ENCODE assay signal across 1 cellular context in the genomic region with DNA sequence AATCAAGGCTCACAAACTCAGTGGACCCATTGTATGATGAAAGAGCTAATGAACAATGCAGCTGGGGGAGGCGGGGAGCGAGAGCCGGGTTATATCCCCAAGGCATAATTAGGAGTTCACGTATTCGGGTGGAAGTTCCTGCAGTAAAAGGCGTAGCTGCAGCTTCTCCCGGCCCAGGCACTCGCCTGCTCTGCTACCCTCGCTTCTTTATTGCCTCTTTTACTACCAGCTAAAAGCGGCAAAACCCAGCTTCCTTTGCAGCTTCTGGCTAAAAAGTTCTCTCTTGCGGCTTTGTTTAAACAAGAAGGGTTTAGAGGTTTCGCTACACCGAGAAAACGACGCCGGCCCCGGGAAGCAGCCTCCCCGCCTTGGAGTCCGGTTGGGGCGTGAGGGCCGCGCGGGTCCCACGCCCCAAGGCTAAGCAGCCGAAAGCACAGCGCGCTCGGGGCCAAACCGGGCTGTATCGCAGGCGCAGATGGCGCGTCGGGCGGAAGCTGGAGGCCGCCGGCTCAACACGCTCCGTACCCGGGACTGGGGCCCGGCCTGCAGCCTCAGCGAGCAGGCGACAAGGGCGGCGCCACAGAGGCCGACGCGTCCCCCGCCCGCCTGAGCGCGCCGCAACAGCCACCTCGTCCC.
TF ChIP-seq lines count a peak whose summit lies in the region.

No MANE protein-coding gene starts in this region.

TF ChIP-seq in HepG2, 621 proteins besides CTCF, POLR2A, EP300 and RAD21 (continued from another document and continues in another):
- 0 out of 2 replicates have a peak, but pooled peaks have one; percentile 8 for TF ChIP-seq GABPA (IDR thresholded peaks at IDR 0.05; ENCODE audit: low read depth, low read length)
- peak; percentile 48; the same call in 1 of the 2 replicates for TF ChIP-seq GABPA (CRISPR knock-in tag; IDR thresholded peaks at IDR 0.05; ENCODE audit: low read depth)
- TF ChIP-seq ELK4 (CRISPR knock-in tag; IDR thresholded peaks at IDR 0.05; ENCODE audit: borderline replicate concordance): peak; percentile 77; the same call in 1 of the 2 replicates
- TF ChIP-seq, protein P1, sequence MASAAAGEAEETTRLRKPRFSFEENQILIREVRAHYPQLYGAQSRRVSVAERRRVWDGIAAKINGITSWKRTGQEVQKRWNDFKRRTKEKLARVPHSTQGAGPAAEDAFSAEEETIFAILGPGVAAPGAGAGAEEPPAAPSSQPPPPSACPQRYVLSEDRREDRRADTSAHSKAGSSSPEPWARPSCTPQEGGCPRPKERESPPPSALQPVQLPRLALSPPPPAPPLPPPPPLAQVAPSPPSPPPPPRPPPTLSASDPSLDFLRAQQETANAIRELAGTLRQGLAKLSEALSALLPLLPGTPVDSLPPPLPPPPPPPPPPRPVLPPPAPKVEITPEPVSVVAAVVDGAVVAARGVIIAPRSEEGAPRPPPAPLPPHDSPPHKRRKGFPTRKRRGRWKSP (CRISPR knock-in tag; IDR thresholded peaks at IDR 0.05): no peak
- TF ChIP-seq HDAC2 (CRISPR knock-in tag; IDR thresholded peaks at IDR 0.05): no peak; the same call in 1 of the 2 replicates
- no peak for TF ChIP-seq CAMTA2 (CRISPR knock-in tag; IDR thresholded peaks at IDR 0.05; ENCODE audit: borderline replicate concordance)
- no peak for TF ChIP-seq LCORL (IDR thresholded peaks at IDR 0.05)
- TF ChIP-seq LCORL (CRISPR knock-in tag; IDR thresholded peaks at IDR 0.05): peak; percentile 53
- peak; percentile 95; the same call in 1 of the 2 replicates for TF ChIP-seq SMAD1 (CRISPR knock-in tag; IDR thresholded peaks at IDR 0.05; ENCODE audit: borderline replicate concordance, low read depth)
- TF ChIP-seq ZNF326 (CRISPR knock-in tag; IDR thresholded peaks at IDR 0.05; ENCODE audit: borderline replicate concordance): no peak
- peak; percentile 66; the same call in 1 of the 2 replicates for TF ChIP-seq ZNF891 (CRISPR knock-in tag; IDR thresholded peaks at IDR 0.05)
- peak; percentile 64; the same call in 1 of the 2 replicates for TF ChIP-seq ZNF121 (CRISPR knock-in tag; IDR thresholded peaks at IDR 0.05)
- no peak for TF ChIP-seq ZNF549 (CRISPR knock-in tag; IDR thresholded peaks at IDR 0.05)
- 0 out of 2 replicates have a peak, but pooled peaks have one; percentile 8 for TF ChIP-seq ZNF24 (IDR thresholded peaks at IDR 0.05)
- no peak; the same call in 1 of the 2 replicates for TF ChIP-seq ZSCAN22 (CRISPR knock-in tag; IDR thresholded peaks at IDR 0.05)
- TF ChIP-seq SOX6 (IDR thresholded peaks at IDR 0.05): no peak
- TF ChIP-seq SOX6 (CRISPR knock-in tag; IDR thresholded peaks at IDR 0.05): no peak; the same call in none of the 2 replicates
- TF ChIP-seq, protein P2, sequence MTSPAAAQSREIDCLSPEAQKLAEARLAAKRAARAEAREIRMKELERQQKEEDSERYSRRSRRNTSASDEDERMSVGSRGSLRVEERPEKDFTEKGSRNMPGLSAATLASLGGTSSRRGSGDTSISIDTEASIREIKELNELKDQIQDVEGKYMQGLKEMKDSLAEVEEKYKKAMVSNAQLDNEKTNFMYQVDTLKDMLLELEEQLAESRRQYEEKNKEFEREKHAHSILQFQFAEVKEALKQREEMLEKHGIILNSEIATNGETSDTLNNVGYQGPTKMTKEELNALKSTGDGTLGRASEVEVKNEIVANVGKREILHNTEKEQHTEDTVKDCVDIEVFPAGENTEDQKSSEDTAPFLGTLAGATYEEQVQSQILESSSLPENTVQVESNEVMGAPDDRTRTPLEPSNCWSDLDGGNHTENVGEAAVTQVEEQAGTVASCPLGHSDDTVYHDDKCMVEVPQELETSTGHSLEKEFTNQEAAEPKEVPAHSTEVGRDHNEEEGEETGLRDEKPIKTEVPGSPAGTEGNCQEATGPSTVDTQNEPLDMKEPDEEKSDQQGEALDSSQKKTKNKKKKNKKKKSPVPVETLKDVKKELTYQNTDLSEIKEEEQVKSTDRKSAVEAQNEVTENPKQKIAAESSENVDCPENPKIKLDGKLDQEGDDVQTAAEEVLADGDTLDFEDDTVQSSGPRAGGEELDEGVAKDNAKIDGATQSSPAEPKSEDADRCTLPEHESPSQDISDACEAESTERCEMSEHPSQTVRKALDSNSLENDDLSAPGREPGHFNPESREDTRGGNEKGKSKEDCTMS (CRISPR knock-in tag; conservative IDR thresholded peaks at IDR 0.05): no peak
- no peak for TF ChIP-seq NR2C2 (CRISPR knock-in tag; IDR thresholded peaks at IDR 0.05; ENCODE audit: borderline replicate concordance)
- no peak for TF ChIP-seq MTA3 (CRISPR knock-in tag; IDR thresholded peaks at IDR 0.05)
- TF ChIP-seq, protein P3, sequence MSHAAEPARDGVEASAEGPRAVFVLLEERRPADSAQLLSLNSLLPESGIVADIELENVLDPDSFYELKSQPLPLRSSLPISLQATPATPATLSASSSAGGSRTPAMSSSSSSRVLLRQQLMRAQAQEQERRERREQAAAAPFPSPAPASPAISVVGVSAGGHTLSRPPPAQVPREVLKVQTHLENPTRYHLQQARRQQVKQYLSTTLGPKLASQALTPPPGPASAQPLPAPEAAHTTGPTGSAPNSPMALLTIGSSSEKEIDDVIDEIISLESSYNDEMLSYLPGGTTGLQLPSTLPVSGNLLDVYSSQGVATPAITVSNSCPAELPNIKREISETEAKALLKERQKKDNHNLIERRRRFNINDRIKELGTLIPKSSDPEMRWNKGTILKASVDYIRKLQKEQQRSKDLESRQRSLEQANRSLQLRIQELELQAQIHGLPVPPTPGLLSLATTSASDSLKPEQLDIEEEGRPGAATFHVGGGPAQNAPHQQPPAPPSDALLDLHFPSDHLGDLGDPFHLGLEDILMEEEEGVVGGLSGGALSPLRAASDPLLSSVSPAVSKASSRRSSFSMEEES (CRISPR knock-in tag; IDR thresholded peaks at IDR 0.05): peak; percentile 22; the same call in 1 of the 2 replicates
- TF ChIP-seq ZNF607 (CRISPR knock-in tag; IDR thresholded peaks at IDR 0.05; ENCODE audit: borderline replicate concordance): peak; percentile 96
- peak; percentile 96 for TF ChIP-seq CHCHD3 (CRISPR knock-in tag; IDR thresholded peaks at IDR 0.05)
- TF ChIP-seq FIP1L1 (IDR thresholded peaks at IDR 0.05; ENCODE audit: borderline replicate concordance, insufficient read depth, low read depth, low read length): no peak
- peak; percentile 25; the same call in 1 of the 2 replicates for TF ChIP-seq ZNF281 (CRISPR knock-in tag; IDR thresholded peaks at IDR 0.05; ENCODE audit: borderline replicate concordance)
- TF ChIP-seq MXD1 (CRISPR knock-in tag; IDR thresholded peaks at IDR 0.05): peak; percentile 92; the same call in 1 of the 2 replicates
- peak; percentile 96 for TF ChIP-seq RBFOX2 (IDR thresholded peaks at IDR 0.05; ENCODE audit: low read depth, low read length)
- TF ChIP-seq, protein P4, sequence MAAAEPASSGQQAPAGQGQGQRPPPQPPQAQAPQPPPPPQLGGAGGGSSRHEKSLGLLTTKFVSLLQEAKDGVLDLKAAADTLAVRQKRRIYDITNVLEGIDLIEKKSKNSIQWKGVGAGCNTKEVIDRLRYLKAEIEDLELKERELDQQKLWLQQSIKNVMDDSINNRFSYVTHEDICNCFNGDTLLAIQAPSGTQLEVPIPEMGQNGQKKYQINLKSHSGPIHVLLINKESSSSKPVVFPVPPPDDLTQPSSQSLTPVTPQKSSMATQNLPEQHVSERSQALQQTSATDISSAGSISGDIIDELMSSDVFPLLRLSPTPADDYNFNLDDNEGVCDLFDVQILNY (CRISPR knock-in tag; conservative IDR thresholded peaks at IDR 0.05): no peak
- no peak for TF ChIP-seq NR3C1 (CRISPR knock-in tag; IDR thresholded peaks at IDR 0.05)
- no peak for TF ChIP-seq SIX1 (CRISPR knock-in tag; IDR thresholded peaks at IDR 0.05; ENCODE audit: borderline replicate concordance)
- TF ChIP-seq ZBTB4 (CRISPR knock-in tag; IDR thresholded peaks at IDR 0.05; ENCODE audit: borderline replicate concordance): no peak
- TF ChIP-seq ZNF761 (CRISPR knock-in tag; conservative IDR thresholded peaks at IDR 0.05): peak; percentile 70
- TF ChIP-seq, protein P5, sequence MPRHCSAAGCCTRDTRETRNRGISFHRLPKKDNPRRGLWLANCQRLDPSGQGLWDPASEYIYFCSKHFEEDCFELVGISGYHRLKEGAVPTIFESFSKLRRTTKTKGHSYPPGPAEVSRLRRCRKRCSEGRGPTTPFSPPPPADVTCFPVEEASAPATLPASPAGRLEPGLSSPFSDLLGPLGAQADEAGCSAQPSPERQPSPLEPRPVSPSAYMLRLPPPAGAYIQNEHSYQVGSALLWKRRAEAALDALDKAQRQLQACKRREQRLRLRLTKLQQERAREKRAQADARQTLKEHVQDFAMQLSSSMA (CRISPR knock-in tag; IDR thresholded peaks at IDR 0.05): no peak
- peak; percentile 48; the same call in 1 of the 2 replicates for TF ChIP-seq MIER3 (CRISPR knock-in tag; IDR thresholded peaks at IDR 0.05; ENCODE audit: borderline replicate concordance)
- peak; percentile 59; the same call in 1 of the 2 replicates for TF ChIP-seq ZNF317 (CRISPR knock-in tag; IDR thresholded peaks at IDR 0.05)
- no peak; the same call in 1 of the 2 replicates for TF ChIP-seq RXRB (CRISPR knock-in tag; IDR thresholded peaks at IDR 0.05; ENCODE audit: borderline replicate concordance)
- peak; percentile 81; the same call in 1 of the 2 replicates for TF ChIP-seq GABPB1 (CRISPR knock-in tag; IDR thresholded peaks at IDR 0.05)
- TF ChIP-seq ZNF746 (CRISPR knock-in tag; IDR thresholded peaks at IDR 0.05): no peak
- TF ChIP-seq, protein P6, sequence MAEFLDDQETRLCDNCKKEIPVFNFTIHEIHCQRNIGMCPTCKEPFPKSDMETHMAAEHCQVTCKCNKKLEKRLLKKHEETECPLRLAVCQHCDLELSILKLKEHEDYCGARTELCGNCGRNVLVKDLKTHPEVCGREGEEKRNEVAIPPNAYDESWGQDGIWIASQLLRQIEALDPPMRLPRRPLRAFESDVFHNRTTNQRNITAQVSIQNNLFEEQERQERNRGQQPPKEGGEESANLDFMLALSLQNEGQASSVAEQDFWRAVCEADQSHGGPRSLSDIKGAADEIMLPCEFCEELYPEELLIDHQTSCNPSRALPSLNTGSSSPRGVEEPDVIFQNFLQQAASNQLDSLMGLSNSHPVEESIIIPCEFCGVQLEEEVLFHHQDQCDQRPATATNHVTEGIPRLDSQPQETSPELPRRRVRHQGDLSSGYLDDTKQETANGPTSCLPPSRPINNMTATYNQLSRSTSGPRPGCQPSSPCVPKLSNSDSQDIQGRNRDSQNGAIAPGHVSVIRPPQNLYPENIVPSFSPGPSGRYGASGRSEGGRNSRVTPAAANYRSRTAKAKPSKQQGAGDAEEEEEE (CRISPR knock-in tag; IDR thresholded peaks at IDR 0.05; ENCODE audit: borderline replicate concordance): no peak
